Comparison of ENCODE assay signal across 8 cellular contexts in genomic region chr1:26864610-26865480, GRCh38. TPM values are rescaled to one million over a fixed set of nuclear protein-coding genes. Genes with fewer than 3 reads are reported as not detected.
DNase-seq lines count a peak whose midpoint lies in the region; ATAC-seq and TF ChIP-seq lines count a peak whose summit lies in the region.

No MANE protein-coding gene starts in this region.

- H3K4me1 ChIP-seq in breast epithelium = no peaks in the 10 kb centered on the region
- H3K4me1 ChIP-seq in skeletal muscle tissue (ENCODE audit: control insufficient read depth in 3 of 3, insufficient read depth in 3 of 3, low read length in 3 of 3) = peaks cover 12 to 22% (median 14%) of the 10 kb centered on the region in 3 donors

- TF ChIP-seq CTCF in AG04450 (IDR thresholded peaks at IDR 0.05; ENCODE audit: low read depth, low read length) (no peak), VCaP (conservative IDR thresholded peaks at IDR 0.05) (no peak; the same call in 1 of the 2 replicates), breast epithelium (IDR thresholded peaks at IDR 0.05) (no peak)

- peak; percentile 68 for TF ChIP-seq POLR2A in breast epithelium (IDR thresholded peaks at IDR 0.05)

- DNase-seq in AG04450 (ENCODE audit: low read depth, low spot score) = peak; percentile 96
- peak; percentile 98 for DNase-seq in NCI-H2196 (lab: John Stamatoyannopoulos, UW; ENCODE audit: unreplicated experiment)
- DNase-seq in breast epithelium (ENCODE audit: low spot score in 2 of 2) = peak; percentile 99

- H3K36me3 ChIP-seq in breast epithelium (no peaks in the 10 kb centered on the region), skeletal muscle tissue (ENCODE audit: control insufficient read depth in 3 of 3, insufficient read depth in 3 of 3, low read length in 3 of 3) (no peaks in the 10 kb centered on the region)

- no peaks in the 10 kb centered on the region for H3K9me3 ChIP-seq in AG04450 (ENCODE audit: control insufficient read depth, insufficient read depth, low read length)
- no peaks in the 10 kb centered on the region for H3K9me3 ChIP-seq in breast epithelium
- no peaks in the 10 kb centered on the region for H3K9me3 ChIP-seq in iPS-18c (ENCODE audit: control insufficient read depth, insufficient read depth, low read length)
- no peaks in the 10 kb centered on the region for H3K9me3 ChIP-seq in skeletal muscle tissue (ENCODE audit: control insufficient read depth in 3 of 3, low read length in 3 of 3)

- H3K4me3 ChIP-seq in AG04450 (ENCODE audit: low read depth, low read length) (peak overlapping the region; percentile 73), breast epithelium (peak overlapping the region; percentile 51 to 68 (median 66)), iPS-18c (ENCODE audit: insufficient read depth, low read depth, low read length) (peak overlapping the region; percentile 74), skeletal muscle tissue (ENCODE audit: low read length in 3 of 3) (peak overlapping the region; percentile 90 to 91 (median 91))

- no peaks in the 10 kb centered on the region for H3K27me3 ChIP-seq in AG04450 (ENCODE audit: control insufficient read depth, insufficient read depth, low read length)
- no peaks in the 10 kb centered on the region for H3K27me3 ChIP-seq in breast epithelium
- H3K27me3 ChIP-seq in skeletal muscle tissue (ENCODE audit: control insufficient read depth in 3 of 3, insufficient read depth in 3 of 3, low read length in 3 of 3) = no peaks in the 10 kb centered on the region

- CTCF ChIA-PET in AG04450 (lab: Charles Lee) = interaction anchor here (0.6 to 3.7 kb wide), 6 partner anchors 34 to 266 kb away, joined by 3 to 16 read pairs (median 4); no protein-coding TSS in a partner anchor

- peak overlapping the region; percentile 97 for H3K27ac ChIP-seq in AG04450 (ENCODE audit: low read depth, low read length)
- peak overlapping the region; percentile 97 for H3K27ac ChIP-seq in VCaP
- H3K27ac ChIP-seq in breast epithelium = peak overlapping the region; percentile 94 to 99
- peak overlapping the region; percentile 97 for H3K27ac ChIP-seq in skeletal muscle tissue (ENCODE audit: low read depth, low read length)

- peak overlapping the region; percentile 91 to 97 (median 95) for H3K9ac ChIP-seq in skeletal muscle tissue (ENCODE audit: low read depth in 1 of 3, low read length in 3 of 3)

- POLR2A ChIA-PET in AG04450 (lab: Yijun Ruan, JAX) = interaction anchor here (0.6 to 2.5 kb wide), 16 partner anchors 9 to 364 kb away, joined by 3 to 28 read pairs (median 4); partner anchors contain the start of genes GPATCH3 and GPN2

- ATAC-seq in GM18873 (IDR thresholded peaks at IDR 0.05; ENCODE audit: low FRiP score, unreplicated experiment) = peak; percentile 84
- peak; percentile 93 for ATAC-seq in HG03135 (IDR thresholded peaks at IDR 0.05; ENCODE audit: unreplicated experiment)

- intact Hi-C loops in breast epithelium (cut with DNase I; ENCODE audit: low total_unique reads) = no loop called here

RNA-seq across cellular contexts. Expression of gene SFN, which starts 1.9 kb away (rescaled TPM):
- polyA plus RNA-seq in AG04450 (2011; rRNA removed) = 0.09 and 0.10 TPM in 2 replicates
- polyA minus RNA-seq in AG04450 (2011; rRNA and poly(A)+ RNA removed) = 0.37 TPM in 1 of 2 replicates, not detected in the other
- total RNA-seq in breast epithelium = 10 to 100 TPM in 2 of 3 donors, not detected in 1; 12.1 to 18.4 TPM
- total RNA-seq in skeletal muscle tissue = not detected

RNA-seq across cellular contexts. Expression of gene GPN2, which starts 25.2 kb away (rescaled TPM):
- 28.7 and 40.3 TPM in 2 replicates for polyA plus RNA-seq in AG04450 (2011; rRNA removed)
- polyA minus RNA-seq in AG04450 (2011; rRNA and poly(A)+ RNA removed) = 34.6 and 49.0 TPM in 2 replicates
- total RNA-seq in breast epithelium (10 to 100 TPM in 2 of 3 donors, 1 to 10 TPM in 1; 8.5 to 17.7 (median 13.4) TPM), skeletal muscle tissue (6.3 TPM)

RNA-seq across cellular contexts. Expression of gene GPATCH3, which starts 35.4 kb away (rescaled TPM):
- polyA plus RNA-seq in AG04450 (2011; rRNA removed) = 6.2 and 6.5 TPM in 2 replicates
- 8.4 and 8.7 TPM in 2 replicates for polyA minus RNA-seq in AG04450 (2011; rRNA and poly(A)+ RNA removed)
- total RNA-seq in breast epithelium (10 to 100 TPM in 2 of 3 donors, 1 to 10 TPM in 1; 8.3 to 13.5 (median 11.8) TPM), skeletal muscle tissue (15.7 TPM)

RNA-seq across cellular contexts. Expression of gene ZDHHC18, which starts 38.4 kb away (rescaled TPM):
- 20.4 and 29.2 TPM in 2 replicates for polyA plus RNA-seq in AG04450 (2011; rRNA removed)
- 30.1 and 51.3 TPM in 2 replicates for polyA minus RNA-seq in AG04450 (2011; rRNA and poly(A)+ RNA removed)
- total RNA-seq in breast epithelium (10 to 100 TPM; 12.3 to 35.4 (median 16.4) TPM), skeletal muscle tissue (3.7 TPM)

RNA-seq across cellular contexts. Expression of gene NR0B2, which starts 48.9 kb away (rescaled TPM):
- polyA plus RNA-seq in AG04450 (2011; rRNA removed) = not detected in 2 replicates
- not detected in 2 replicates for polyA minus RNA-seq in AG04450 (2011; rRNA and poly(A)+ RNA removed)
- total RNA-seq in breast epithelium = not detected
- total RNA-seq in skeletal muscle tissue = not detected

Comparison
In these comparisons a context has a peak if more than half of its experiments do, and no peak if none do; other contexts are left out.
1. Peak in every context shown above with its lines: DNase-seq, ATAC-seq, H3K4me3 ChIP-seq and H3K27ac ChIP-seq.